In genomic region chr1:13675222-13675621, GRCh38 we compare ENCODE assay signal across 1 cellular context.
TF ChIP-seq lines count a peak whose summit lies in the region.

No MANE protein-coding gene starts in this region.

TF ChIP-seq in SK-N-SH treated with all-trans-retinoic acid at 6 μM for 48 hours, 23 proteins besides CTCF, POLR2A, EP300 and RAD21 (continued from another document):
- no peak for TF ChIP-seq TSHZ2 (CRISPR knock-in tag; IDR thresholded peaks at IDR 0.05)
- no peak for TF ChIP-seq ZNF565 (CRISPR knock-in tag; conservative IDR thresholded peaks at IDR 0.05; ENCODE audit: low read depth)
- no peak for TF ChIP-seq CREB5 (CRISPR knock-in tag; IDR thresholded peaks at IDR 0.05; ENCODE audit: low read depth)
- TF ChIP-seq RARB (CRISPR knock-in tag; IDR thresholded peaks at IDR 0.05), result no peak
- no peak for TF ChIP-seq ARNTL (CRISPR knock-in tag; IDR thresholded peaks at IDR 0.05; ENCODE audit: borderline replicate concordance, low read depth)
- no peak for TF ChIP-seq CSDC2 (CRISPR knock-in tag; IDR thresholded peaks at IDR 0.05)
- no peak for TF ChIP-seq ISL1 (CRISPR knock-in tag; IDR thresholded peaks at IDR 0.05)
- no peak for TF ChIP-seq OSR1 (CRISPR knock-in tag; IDR thresholded peaks at IDR 0.05)
TF ChIP-seq in SK-N-SH treated with all-trans-retinoic acid at 6 μM for 48 hours: peak in this region for 0.
